ENCODE assay signal across 1 cellular context in the genomic region with DNA sequence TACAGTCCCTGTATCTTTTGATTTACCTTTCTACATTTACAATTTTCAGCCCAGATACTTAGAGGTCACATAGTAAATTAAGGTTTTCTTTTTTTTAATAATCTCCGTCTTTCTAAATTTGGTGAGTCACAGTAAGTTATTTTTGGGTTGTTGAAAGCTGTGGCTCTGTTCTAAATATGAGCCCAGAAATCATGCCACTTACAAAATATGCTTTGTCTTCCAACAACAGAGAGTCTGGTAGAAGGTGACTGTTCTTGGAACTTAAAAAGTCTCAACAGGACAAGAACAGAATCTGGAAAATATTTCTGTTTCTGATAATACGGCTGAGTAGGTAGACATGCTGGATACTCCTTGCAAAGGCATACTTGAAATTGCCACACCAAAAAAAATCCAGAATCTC.
TF ChIP-seq lines count a peak whose summit lies in the region.

No MANE protein-coding gene starts in this region.

TF ChIP-seq in GM23338, 12 proteins besides CTCF, POLR2A, EP300 and RAD21 (continued from another document):
- no peak for TF ChIP-seq REST (IDR thresholded peaks at IDR 0.05; ENCODE audit: unreplicated experiment)
- TF ChIP-seq NANOG (IDR thresholded peaks at IDR 0.05; ENCODE audit: borderline replicate concordance), result no peak
- no peak for TF ChIP-seq EZH2 (IDR thresholded peaks at IDR 0.05; ENCODE audit: low read depth, unreplicated experiment)
